Comparison of ENCODE assay signal across 8 cellular contexts in the genomic region with DNA sequence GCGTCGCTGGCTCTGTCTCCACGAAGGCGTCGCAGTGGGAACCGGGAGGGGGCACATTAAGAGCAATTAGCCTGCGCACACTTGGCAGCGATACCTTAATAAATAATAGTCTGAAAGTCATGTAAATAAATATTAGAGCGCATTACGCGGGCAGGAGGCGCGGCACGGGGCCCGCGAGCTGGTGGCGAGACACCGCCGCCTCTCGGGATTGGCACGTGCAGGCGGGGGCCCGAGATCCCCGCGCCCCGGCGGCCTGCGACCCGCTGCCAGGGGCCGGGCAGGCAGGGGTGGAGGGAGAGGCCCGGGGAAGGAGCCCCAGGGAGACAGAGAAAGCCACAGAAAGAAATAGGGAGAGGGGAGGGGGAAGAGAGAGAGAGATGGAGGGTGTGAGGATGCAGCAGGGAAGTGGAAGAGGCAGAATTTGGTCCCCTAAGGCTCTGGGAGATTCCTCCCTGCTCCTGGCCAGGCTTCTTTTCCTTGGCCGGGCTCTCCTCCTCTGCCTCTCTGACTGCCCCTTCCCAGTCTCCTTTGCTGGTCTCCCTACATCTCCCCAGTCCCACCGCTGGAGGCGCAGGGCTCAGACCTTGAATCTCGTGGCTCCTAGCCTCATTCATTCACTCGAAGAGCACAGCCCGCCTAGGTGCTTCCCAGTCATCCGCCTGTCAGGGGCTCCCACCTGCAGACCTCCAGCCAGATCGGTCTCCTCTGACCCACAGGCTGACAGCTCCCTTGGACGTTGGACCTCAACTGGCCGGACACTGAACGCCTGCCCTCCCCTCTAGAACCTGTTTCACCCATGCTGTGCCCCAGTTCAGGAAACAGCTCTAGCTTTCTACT.
A peak's percentile ranks its signal among the peaks of the same experiment; 100 is the strongest.
DNase-seq lines count a peak whose midpoint lies in the region; ATAC-seq and TF ChIP-seq lines count a peak whose summit lies in the region.

No MANE protein-coding gene starts in this region.

- H3K27ac ChIP-seq in right lobe of liver (no peak overlapping the region), vagina (no peak overlapping the region)

- H3K4me3 ChIP-seq in choroid plexus epithelial cell (ENCODE audit: low read depth, low read length) (no peak overlapping the region), right lobe of liver (no peak overlapping the region), vagina (peak overlapping the region; percentile 3 to 33)

- TF ChIP-seq POLR2A in right lobe of liver (IDR thresholded peaks at IDR 0.05), result no peak
- TF ChIP-seq POLR2A in vagina (IDR thresholded peaks at IDR 0.05), result no peak

- ATAC-seq in right lobe of liver, result peak; percentile 45 to 64 (median 48)

- peak; percentile 49 for DNase-seq in EH (ENCODE audit: low read depth)
- peak; percentile 73 for DNase-seq in NCI-H1092 treated with DMSO at 0.1 percent for 48 hours (lab: John Stamatoyannopoulos, UW)
- peak; percentile 49 for DNase-seq in choroid plexus epithelial cell (ENCODE audit: low read depth)
- DNase-seq in right lobe of liver, result peak in 1 of 3 donors; percentile 55
- DNase-seq in vagina (ENCODE audit: extremely low spot score in 2 of 2), result no peak
- no peak for DNase-seq in activated effector memory CD4-positive, alpha-beta T cell treated with anti-CD3 and anti-CD28 coated beads, Interleukin-2, amount 50 U/mL, for 16 hours
- DNase-seq in GM19240 (ENCODE audit: insufficient read length, low spot score), result no peak
- DNase-seq in dedifferentiated amniotic fluid mesenchymal stem cell (ENCODE audit: extremely low spot score), result no peak

- H3K27me3 ChIP-seq in right lobe of liver, result peaks cover 0 to 17% of the 10 kb centered on the region in 2 donors
- H3K27me3 ChIP-seq in vagina, result no peaks in the 10 kb centered on the region

- H3K4me1 ChIP-seq in right lobe of liver (peaks cover 0 to 7% (median 0%) of the 10 kb centered on the region in 4 donors), vagina (peaks cover 16% of the 10 kb centered on the region)

- H3K9me3 ChIP-seq in right lobe of liver (no peaks in the 10 kb centered on the region), vagina (no peaks in the 10 kb centered on the region)

- no peaks in the 10 kb centered on the region for H3K36me3 ChIP-seq in right lobe of liver
- H3K36me3 ChIP-seq in vagina, result no peaks in the 10 kb centered on the region

- TF ChIP-seq CTCF in choroid plexus epithelial cell (conservative IDR thresholded peaks at IDR 0.05; ENCODE audit: low read depth, low read length) (peak; percentile 71), right lobe of liver (IDR thresholded peaks at IDR 0.05) (peak in 3 of 4 donors; percentile 24 to 42 (median 36)), vagina (IDR thresholded peaks at IDR 0.05) (no peak)

- WGBS in right lobe of liver (ENCODE audit: insufficient coverage, low coverage, low lambda C conversion rate, missing lambda C conversion rate), result 3% methylated on average over 33 of the region's 42 CpGs

- intact Hi-C loops in right lobe of liver (cut with DNase I), result no loop called here
- intact Hi-C loops in vagina (cut with DNase I), result loop anchor here (10.0 kb wide), 1 partner anchor 128 kb away; no protein-coding TSS in a partner anchor

Comparison
In these comparisons a context has a peak if more than half of its experiments do, and no peak if none do; other contexts are left out.
1. DNase-seq: peak in EH (single experiment), NCI-H1092 treated with DMSO at 0.1 percent for 48 hours (single experiment) and choroid plexus epithelial cell (single experiment); none in vagina (0 of 2), activated effector memory CD4-positive, alpha-beta T cell treated with anti-CD3 and anti-CD28 coated beads, Interleukin-2, amount 50 U/mL, for 16 hours (single experiment), GM19240 (single experiment) and dedifferentiated amniotic fluid mesenchymal stem cell (single experiment).
2. H3K4me3 ChIP-seq: peak in vagina (2 of 2); none in choroid plexus epithelial cell (single experiment) and right lobe of liver (0 of 3).
3. CTCF ChIP-seq: peak in choroid plexus epithelial cell (single experiment) and right lobe of liver (3 of 4); none in vagina (0 of 3).